In the genomic region with DNA sequence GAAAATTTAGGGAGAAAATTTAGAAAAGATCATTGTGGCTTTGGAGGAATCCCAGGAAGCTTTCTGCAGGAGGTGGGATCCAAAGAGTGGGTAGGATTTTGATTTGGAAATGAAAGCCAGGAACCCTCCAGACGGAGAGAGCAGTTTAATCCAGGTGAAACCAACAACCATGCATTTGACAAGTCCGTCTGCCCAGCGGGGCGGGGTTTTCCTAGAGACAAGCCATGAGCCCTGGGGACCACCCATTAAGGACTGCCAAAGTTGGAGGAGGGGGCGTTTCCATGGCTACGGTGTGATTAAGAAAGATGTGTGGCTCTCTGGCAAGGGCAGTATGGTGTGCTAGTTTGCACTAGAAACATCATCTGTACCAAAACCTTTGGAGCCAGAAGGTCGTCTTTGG, we compare ENCODE assay signal across 29 cellular contexts. TPM values are rescaled to one million over a fixed set of nuclear protein-coding genes. Genes with fewer than 3 reads are reported as not detected.
A peak's percentile ranks its signal among the peaks of the same experiment; 100 is the strongest.
DNase-seq lines count a peak whose midpoint lies in the region; ATAC-seq and TF ChIP-seq lines count a peak whose summit lies in the region.
"Had no signal": no experiment of that assay in that cellular context is flagged by ENCODE, and none has a peak within 500 bp of the region (broad histone marks: within the 10 kb centered on the region; RNA-seq: fewer than 3 reads in every experiment).

No MANE protein-coding gene starts in this region.

- intact Hi-C loops in testis (cut with DNase I; ENCODE audit: low total_unique reads) (no loop called here), ovary (cut with DNase I) (no loop called here)
- intact Hi-C loops in CD4-positive, alpha-beta T cell (cut with DNase I, micrococcal nuclease) = no loop called here

- no peak for TF ChIP-seq CTCF in testis (IDR thresholded peaks at IDR 0.05)
- TF ChIP-seq CTCF in ovary (IDR thresholded peaks at IDR 0.05) = no peak
- TF ChIP-seq CTCF in CD4-positive, alpha-beta T cell (IDR thresholded peaks at IDR 0.05) = no peak

- ATAC-seq in CD4-positive, alpha-beta T cell (ENCODE audit: poor library complexity) = no peak
- ATAC-seq: activated CD8-positive, alpha-beta memory T cell treated with anti-CD3 and anti-CD28 coated beads, Interleukin-2, amount 10 ng/mL, durations not matched to agents 7 days and 5 days; gastrocnemius medialis; left colon; natural killer cell; Right ventricle myocardium inferior; stimulated activated naive CD8-positive, alpha-beta T cell treated with anti-CD3 and anti-CD28 coated beads, Interleukin-15, amount 100 ng/mL, for 72 hours had no signal

- H3K4me3 ChIP-seq in NT2/D1 (ENCODE audit: insufficient read length, low read depth) (no peak overlapping the region), iPS-20b (ENCODE audit: low read length) (peak overlapping the region; percentile 20; the same call in 1 of the 2 replicates), testis (no peak overlapping the region), ovary (no peak overlapping the region)
- H3K4me3 ChIP-seq: esophagus muscularis mucosa, gastrocnemius medialis, MG63, skin epidermis, transverse colon had no signal

- DNase-seq in NCI-H1417 (lab: John Stamatoyannopoulos, UW) (peak in 2 of 3 experiments; percentile 5 to 23), NCI-H1417 treated with DMSO at 0.1 percent for 48 hours (lab: John Stamatoyannopoulos, UW) (no peak), NT2/D1 (ENCODE audit: low read depth, low spot score) (peak; percentile 50), testis (no peak), ovary (no peak)
- no peak for DNase-seq in activated CD4-positive, alpha-beta T cell treated with anti-CD3 and anti-CD28 coated beads, Interleukin-2, amount 10 ng/mL, durations not matched to agents 7 days and 5 days
- DNase-seq in CD4-positive, alpha-beta T cell = no peak
- DNase-seq: activated CD4-positive, alpha-beta T cell treated with anti-CD3 and anti-CD28 coated beads for 4 hours; activated CD8-positive, alpha-beta memory T cell treated with anti-CD3 and anti-CD28 coated beads, Interleukin-2, amount 10 ng/mL, durations not matched to agents 7 days and 5 days; activated naive CD8-positive, alpha-beta T cell treated with anti-CD3 and anti-CD28 coated beads for 36 hours; effector CD8-positive, alpha-beta T cell; gastrocnemius medialis; GDM1; left colon; MG63; natural killer cell; NCI-H187; OCI-M1; stimulated activated CD4-positive, alpha-beta T cell treated with anti-CD3 and anti-CD28 coated beads, Interleukin-4, amount 100 ng/mL, for 24 hours; stimulated activated naive CD8-positive, alpha-beta T cell treated with anti-CD3 and anti-CD28 coated beads, Interleukin-15, amount 100 ng/mL, for 72 hours; SW 1271; transverse colon had no signal

- CTCF ChIA-PET in activated CD4-positive, alpha-beta T cell treated with anti-CD3 and anti-CD28 coated beads, Interleukin-2, amount 10 ng/mL, durations not matched to agents 7 days and 5 days (lab: Charles Lee) = no interaction called here
- CTCF ChIA-PET in CD4-positive, alpha-beta T cell (lab: Charles Lee) = no interaction called here

- TF ChIP-seq POLR2A in testis (IDR thresholded peaks at IDR 0.05) = no peak
- no peak for TF ChIP-seq POLR2A in ovary (IDR thresholded peaks at IDR 0.05)

- H3K4me1 Mint-ChIP-seq in activated CD4-positive, alpha-beta T cell treated with anti-CD3 and anti-CD28 coated beads, Interleukin-2, amount 10 ng/mL, durations not matched to agents 7 days and 5 days = no peaks in the 10 kb centered on the region
- H3K4me1 Mint-ChIP-seq in CD4-positive, alpha-beta T cell (ENCODE audit: low read depth) = no peaks in the 10 kb centered on the region
- H3K4me1 Mint-ChIP-seq: activated CD8-positive, alpha-beta memory T cell treated with anti-CD3 and anti-CD28 coated beads, Interleukin-2, amount 10 ng/mL, durations not matched to agents 7 days and 5 days; activated naive CD8-positive, alpha-beta T cell treated with anti-CD3 and anti-CD28 coated beads for 36 hours; IgD-negative memory B cell; natural killer cell; stimulated activated naive CD8-positive, alpha-beta T cell treated with anti-CD3 and anti-CD28 coated beads, Interleukin-15, amount 100 ng/mL, for 72 hours had no signal

- H3K27me3 ChIP-seq in NT2/D1 (ENCODE audit: insufficient read depth, insufficient read length) (no peaks in the 10 kb centered on the region), iPS-20b (ENCODE audit: insufficient read depth, low read length) (no peaks in the 10 kb centered on the region), testis (no peaks in the 10 kb centered on the region), ovary (no peaks in the 10 kb centered on the region)
- no peaks in the 10 kb centered on the region for H3K27me3 ChIP-seq in CD4-positive, alpha-beta T cell (ENCODE audit: control insufficient read depth, insufficient read depth, low read length)
- H3K27me3 ChIP-seq: esophagus muscularis mucosa, gastrocnemius medialis, MG63, transverse colon had no signal

- no peak overlapping the region for H3K9ac ChIP-seq in NT2/D1 (ENCODE audit: insufficient read length, low read depth)
- H3K9ac ChIP-seq in iPS-20b (ENCODE audit: low read depth, low read length) = no peak overlapping the region; the same call in 1 of the 2 replicates

- no peak overlapping the region for H3K27ac ChIP-seq in iPS-20b (ENCODE audit: low read length)
- no peak overlapping the region for H3K27ac ChIP-seq in testis
- H3K27ac ChIP-seq in ovary = no peak overlapping the region
- no peak overlapping the region for H3K27ac ChIP-seq in CD4-positive, alpha-beta T cell (ENCODE audit: low read depth, low read length)
- H3K27ac ChIP-seq: esophagus muscularis mucosa, gastrocnemius medialis, skin epidermis, transverse colon had no signal

- H3K9me3 ChIP-seq in NT2/D1 (ENCODE audit: insufficient read depth, low read length) (no peaks in the 10 kb centered on the region; the same call in 1 of the 2 replicates), iPS-20b (ENCODE audit: insufficient read depth, low read depth, low read length) (no peaks in the 10 kb centered on the region), testis (no peaks in the 10 kb centered on the region), ovary (no peaks in the 10 kb centered on the region)
- no peaks in the 10 kb centered on the region for H3K9me3 ChIP-seq in CD4-positive, alpha-beta T cell (ENCODE audit: control insufficient read depth, low read length)
- H3K9me3 ChIP-seq: esophagus muscularis mucosa, gastrocnemius medialis, MG63, transverse colon had no signal

- 64 to 70% methylated on average over 7 of the region's 7 CpGs for WGBS in testis, 2 donors
- WGBS in ovary, 3 donors = 18 to 24% (median 23%) methylated on average over 7 of the region's 7 CpGs

- no peaks in the 10 kb centered on the region for H3K9me3 Mint-ChIP-seq in activated CD4-positive, alpha-beta T cell treated with anti-CD3 and anti-CD28 coated beads, Interleukin-2, amount 10 ng/mL, durations not matched to agents 7 days and 5 days
- H3K9me3 Mint-ChIP-seq in CD4-positive, alpha-beta T cell = no peaks in the 10 kb centered on the region
- H3K9me3 Mint-ChIP-seq: activated naive CD8-positive, alpha-beta T cell treated with anti-CD3 and anti-CD28 coated beads for 36 hours; IgD-negative memory B cell; natural killer cell; stimulated activated naive CD8-positive, alpha-beta T cell treated with anti-CD3 and anti-CD28 coated beads, Interleukin-15, amount 100 ng/mL, for 72 hours had no signal

- no peak overlapping the region for H3K27ac Mint-ChIP-seq in activated CD4-positive, alpha-beta T cell treated with anti-CD3 and anti-CD28 coated beads, Interleukin-2, amount 10 ng/mL, durations not matched to agents 7 days and 5 days
- H3K27ac Mint-ChIP-seq in CD4-positive, alpha-beta T cell = no peak overlapping the region
- H3K27ac Mint-ChIP-seq: activated CD8-positive, alpha-beta memory T cell treated with anti-CD3 and anti-CD28 coated beads, Interleukin-2, amount 10 ng/mL, durations not matched to agents 7 days and 5 days; activated naive CD8-positive, alpha-beta T cell treated with anti-CD3 and anti-CD28 coated beads for 36 hours; mesothelial cell of epicardium; natural killer cell; progenitor cell of endocrine pancreas; stimulated activated naive CD8-positive, alpha-beta T cell treated with anti-CD3 and anti-CD28 coated beads, Interleukin-15, amount 100 ng/mL, for 72 hours had no signal

- H3K4me1 ChIP-seq in NT2/D1 (ENCODE audit: insufficient read depth, insufficient read length) (peaks cover 8% of the 10 kb centered on the region), iPS-20b (ENCODE audit: insufficient read depth, low read length) (peaks cover 27% of the 10 kb centered on the region; the same call in 1 of the 2 replicates), testis (peaks cover 4% of the 10 kb centered on the region), ovary (ENCODE audit: insufficient read depth) (no peaks in the 10 kb centered on the region)
- H3K4me1 ChIP-seq: esophagus muscularis mucosa, gastrocnemius medialis, transverse colon had no signal

- peaks cover 4% of the 10 kb centered on the region for H3K27me3 Mint-ChIP-seq in activated CD4-positive, alpha-beta T cell treated with anti-CD3 and anti-CD28 coated beads, Interleukin-2, amount 10 ng/mL, durations not matched to agents 7 days and 5 days
- H3K27me3 Mint-ChIP-seq in CD4-positive, alpha-beta T cell = no peaks in the 10 kb centered on the region
- H3K27me3 Mint-ChIP-seq: activated naive CD8-positive, alpha-beta T cell treated with anti-CD3 and anti-CD28 coated beads for 36 hours; progenitor cell of endocrine pancreas; stimulated activated naive CD8-positive, alpha-beta T cell treated with anti-CD3 and anti-CD28 coated beads, Interleukin-15, amount 100 ng/mL, for 72 hours had no signal

- POLR2A ChIA-PET in activated CD4-positive, alpha-beta T cell treated with anti-CD3 and anti-CD28 coated beads, Interleukin-2, amount 10 ng/mL, durations not matched to agents 7 days and 5 days (lab: Charles Lee) = no interaction called here
- POLR2A ChIA-PET in CD4-positive, alpha-beta T cell (lab: Charles Lee) = no interaction called here

- TF ChIP-seq EP300 in ovary (IDR thresholded peaks at IDR 0.05) = no peak

- H3K36me3 ChIP-seq in NT2/D1 (ENCODE audit: insufficient read depth, insufficient read length, low read length) (no peaks in the 10 kb centered on the region), iPS-20b (ENCODE audit: insufficient read depth, low read depth, low read length) (no peaks in the 10 kb centered on the region), testis (ENCODE audit: low read depth, missing control alignments) (no peaks in the 10 kb centered on the region), ovary (no peaks in the 10 kb centered on the region)
- H3K36me3 ChIP-seq: esophagus muscularis mucosa, gastrocnemius medialis, MG63, transverse colon had no signal

- no peak overlapping the region for H3K4me3 Mint-ChIP-seq in activated CD4-positive, alpha-beta T cell treated with anti-CD3 and anti-CD28 coated beads, Interleukin-2, amount 10 ng/mL, durations not matched to agents 7 days and 5 days
- H3K4me3 Mint-ChIP-seq in CD4-positive, alpha-beta T cell = no peak overlapping the region
- H3K4me3 Mint-ChIP-seq: activated CD8-positive, alpha-beta memory T cell treated with anti-CD3 and anti-CD28 coated beads, Interleukin-2, amount 10 ng/mL, durations not matched to agents 7 days and 5 days; activated naive CD8-positive, alpha-beta T cell treated with anti-CD3 and anti-CD28 coated beads for 36 hours; IgD-negative memory B cell; mesothelial cell of epicardium; natural killer cell; stimulated activated naive CD8-positive, alpha-beta T cell treated with anti-CD3 and anti-CD28 coated beads, Interleukin-15, amount 100 ng/mL, for 72 hours had no signal

- H3K36me3 Mint-ChIP-seq in activated CD4-positive, alpha-beta T cell treated with anti-CD3 and anti-CD28 coated beads, Interleukin-2, amount 10 ng/mL, durations not matched to agents 7 days and 5 days (ENCODE audit: low read depth) = no peaks in the 10 kb centered on the region
- no peaks in the 10 kb centered on the region for H3K36me3 Mint-ChIP-seq in CD4-positive, alpha-beta T cell (ENCODE audit: low read depth)
- H3K36me3 Mint-ChIP-seq: activated CD8-positive, alpha-beta memory T cell treated with anti-CD3 and anti-CD28 coated beads, Interleukin-2, amount 10 ng/mL, durations not matched to agents 7 days and 5 days; activated naive CD8-positive, alpha-beta T cell treated with anti-CD3 and anti-CD28 coated beads for 36 hours; IgD-negative memory B cell; natural killer cell had no signal

RNA-seq across cellular contexts. Expression of a gene that starts 53.4 kb away (rescaled TPM):
- total RNA-seq in testis = 10 to 100 TPM; 58.5 to 65.9 TPM
- 16.5 TPM for polyA plus RNA-seq in testis (ENCODE audit: insufficient read depth, low read depth, low replicate concordance)
- total RNA-seq in activated CD4-positive, alpha-beta T cell treated with anti-CD3 and anti-CD28 coated beads, Interleukin-2, amount 10 ng/mL, durations not matched to agents 7 days and 5 days = 1 to 10 TPM; 3.2 to 4.0 TPM
- total RNA-seq in ovary = 10 to 100 TPM in 6 of 7 donors, 1 to 10 TPM in 1; 6.4 to 36.8 (median 15.8) TPM
- polyA plus RNA-seq in ovary = 1 to 10 TPM; 2.1 to 6.2 TPM
- total RNA-seq in CD4-positive, alpha-beta T cell = 1 to 10 TPM; 2.8 to 3.2 TPM

Comparison
In these comparisons a context has a peak if more than half of its experiments do, and no peak if none do; other contexts are left out.
1. DNase-seq: peak in NCI-H1417 (2 of 3) and NT2/D1 (single experiment); none in NCI-H1417 treated with DMSO at 0.1 percent for 48 hours (single experiment), testis (single experiment), activated CD4-positive, alpha-beta T cell treated with anti-CD3 and anti-CD28 coated beads, Interleukin-2, amount 10 ng/mL, durations not matched to agents 7 days and 5 days (single experiment), ovary (0 of 5) and CD4-positive, alpha-beta T cell (0 of 10).